In the genomic region with DNA sequence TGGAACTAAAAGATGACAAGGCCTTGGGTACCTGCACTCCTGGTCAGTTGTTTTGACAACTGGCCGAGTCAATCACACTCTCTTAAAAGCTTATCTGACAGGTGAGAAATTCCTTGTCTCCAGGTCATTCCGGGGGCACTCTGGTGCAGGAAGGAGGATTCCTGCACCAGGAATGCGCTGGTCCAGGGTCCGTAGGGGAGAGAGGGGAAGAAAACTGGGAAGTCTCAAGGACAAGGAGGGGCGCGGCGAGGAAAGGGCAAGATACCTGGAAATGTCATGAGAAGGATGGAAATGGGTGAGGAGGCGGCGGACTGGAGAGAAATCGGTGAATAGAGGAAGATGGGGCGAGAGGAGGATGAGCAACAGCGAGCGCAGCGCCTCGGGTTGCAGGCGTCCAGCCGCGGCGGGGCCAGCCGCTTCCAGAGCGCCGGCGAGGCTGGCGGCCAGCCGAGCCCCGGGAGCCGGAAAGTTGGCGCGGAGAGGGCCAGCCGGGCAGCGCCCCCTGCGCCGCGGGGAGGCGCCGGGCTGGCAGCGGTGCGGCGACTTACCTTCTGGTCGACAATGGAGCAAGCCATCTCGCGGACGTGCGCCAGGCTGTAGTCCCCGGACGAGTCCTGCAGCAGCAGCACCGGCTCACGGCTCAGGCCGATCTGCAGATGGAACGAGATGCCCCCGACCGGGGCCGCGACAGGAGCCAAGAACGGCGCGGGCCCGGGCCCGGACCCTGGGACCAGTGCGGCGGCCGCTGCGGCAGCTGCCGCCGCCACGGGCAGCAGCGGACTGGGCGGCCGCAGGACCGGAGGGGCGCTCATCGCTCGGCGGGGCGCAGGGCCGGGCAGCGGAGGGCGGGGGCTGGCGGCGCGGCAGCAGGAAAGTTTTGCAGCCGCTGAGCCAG, we compare ENCODE assay signal across 1 cellular context.
A peak's percentile ranks its signal among the peaks of the same experiment; 100 is the strongest.
TF ChIP-seq lines count a peak whose summit lies in the region.

No MANE protein-coding gene starts in this region.

TF ChIP-seq in HEK293, 187 proteins besides CTCF, POLR2A, EP300 and RAD21 (continued from another document and continues in another):
- TF ChIP-seq, protein P1, sequence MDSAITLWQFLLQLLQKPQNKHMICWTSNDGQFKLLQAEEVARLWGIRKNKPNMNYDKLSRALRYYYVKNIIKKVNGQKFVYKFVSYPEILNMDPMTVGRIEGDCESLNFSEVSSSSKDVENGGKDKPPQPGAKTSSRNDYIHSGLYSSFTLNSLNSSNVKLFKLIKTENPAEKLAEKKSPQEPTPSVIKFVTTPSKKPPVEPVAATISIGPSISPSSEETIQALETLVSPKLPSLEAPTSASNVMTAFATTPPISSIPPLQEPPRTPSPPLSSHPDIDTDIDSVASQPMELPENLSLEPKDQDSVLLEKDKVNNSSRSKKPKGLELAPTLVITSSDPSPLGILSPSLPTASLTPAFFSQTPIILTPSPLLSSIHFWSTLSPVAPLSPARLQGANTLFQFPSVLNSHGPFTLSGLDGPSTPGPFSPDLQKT (IDR thresholded peaks at IDR 0.05; ENCODE audit: borderline replicate concordance, low read depth, low read length), result no peak
- TF ChIP-seq ZNF211 (tag by site-specific recombination; IDR thresholded peaks at IDR 0.05; ENCODE audit: low read depth), result no peak
- no peak for TF ChIP-seq ZNF596 (tag by site-specific recombination; IDR thresholded peaks at IDR 0.05)
- no peak for TF ChIP-seq KLF1 (tag by site-specific recombination; IDR thresholded peaks at IDR 0.05)
- TF ChIP-seq ZNF626 (tag by site-specific recombination; IDR thresholded peaks at IDR 0.05), result no peak
- no peak for TF ChIP-seq ZNF24 (tag by site-specific recombination; IDR thresholded peaks at IDR 0.05)
- TF ChIP-seq ZNF610 (tag by site-specific recombination; IDR thresholded peaks at IDR 0.05; ENCODE audit: borderline replicate concordance), result no peak
- no peak for TF ChIP-seq ZNF521 (tag by site-specific recombination; IDR thresholded peaks at IDR 0.05)
- TF ChIP-seq GLIS1 (tag by site-specific recombination; IDR thresholded peaks at IDR 0.05), result peak; percentile 18; the same call in 1 of the 2 replicates
- TF ChIP-seq ZNF791 (tag by site-specific recombination; IDR thresholded peaks at IDR 0.05), result no peak
- TF ChIP-seq, protein P2, sequence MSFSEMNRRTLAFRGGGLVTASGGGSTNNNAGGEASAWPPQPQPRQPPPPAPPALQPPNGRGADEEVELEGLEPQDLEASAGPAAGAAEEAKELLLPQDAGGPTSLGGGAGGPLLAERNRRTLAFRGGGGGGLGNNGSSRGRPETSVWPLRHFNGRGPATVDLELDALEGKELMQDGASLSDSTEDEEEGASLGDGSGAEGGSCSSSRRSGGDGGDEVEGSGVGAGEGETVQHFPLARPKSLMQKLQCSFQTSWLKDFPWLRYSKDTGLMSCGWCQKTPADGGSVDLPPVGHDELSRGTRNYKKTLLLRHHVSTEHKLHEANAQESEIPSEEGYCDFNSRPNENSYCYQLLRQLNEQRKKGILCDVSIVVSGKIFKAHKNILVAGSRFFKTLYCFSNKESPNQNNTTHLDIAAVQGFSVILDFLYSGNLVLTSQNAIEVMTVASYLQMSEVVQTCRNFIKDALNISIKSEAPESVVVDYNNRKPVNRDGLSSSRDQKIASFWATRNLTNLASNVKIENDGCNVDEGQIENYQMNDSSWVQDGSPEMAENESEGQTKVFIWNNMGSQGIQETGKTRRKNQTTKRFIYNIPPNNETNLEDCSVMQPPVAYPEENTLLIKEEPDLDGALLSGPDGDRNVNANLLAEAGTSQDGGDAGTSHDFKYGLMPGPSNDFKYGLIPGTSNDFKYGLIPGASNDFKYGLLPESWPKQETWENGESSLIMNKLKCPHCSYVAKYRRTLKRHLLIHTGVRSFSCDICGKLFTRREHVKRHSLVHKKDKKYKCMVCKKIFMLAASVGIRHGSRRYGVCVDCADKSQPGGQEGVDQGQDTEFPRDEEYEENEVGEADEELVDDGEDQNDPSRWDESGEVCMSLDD (tag by site-specific recombination; IDR thresholded peaks at IDR 0.05), result no peak
- TF ChIP-seq ZNF350 (tag by site-specific recombination; IDR thresholded peaks at IDR 0.05), result no peak
- TF ChIP-seq, protein P3, sequence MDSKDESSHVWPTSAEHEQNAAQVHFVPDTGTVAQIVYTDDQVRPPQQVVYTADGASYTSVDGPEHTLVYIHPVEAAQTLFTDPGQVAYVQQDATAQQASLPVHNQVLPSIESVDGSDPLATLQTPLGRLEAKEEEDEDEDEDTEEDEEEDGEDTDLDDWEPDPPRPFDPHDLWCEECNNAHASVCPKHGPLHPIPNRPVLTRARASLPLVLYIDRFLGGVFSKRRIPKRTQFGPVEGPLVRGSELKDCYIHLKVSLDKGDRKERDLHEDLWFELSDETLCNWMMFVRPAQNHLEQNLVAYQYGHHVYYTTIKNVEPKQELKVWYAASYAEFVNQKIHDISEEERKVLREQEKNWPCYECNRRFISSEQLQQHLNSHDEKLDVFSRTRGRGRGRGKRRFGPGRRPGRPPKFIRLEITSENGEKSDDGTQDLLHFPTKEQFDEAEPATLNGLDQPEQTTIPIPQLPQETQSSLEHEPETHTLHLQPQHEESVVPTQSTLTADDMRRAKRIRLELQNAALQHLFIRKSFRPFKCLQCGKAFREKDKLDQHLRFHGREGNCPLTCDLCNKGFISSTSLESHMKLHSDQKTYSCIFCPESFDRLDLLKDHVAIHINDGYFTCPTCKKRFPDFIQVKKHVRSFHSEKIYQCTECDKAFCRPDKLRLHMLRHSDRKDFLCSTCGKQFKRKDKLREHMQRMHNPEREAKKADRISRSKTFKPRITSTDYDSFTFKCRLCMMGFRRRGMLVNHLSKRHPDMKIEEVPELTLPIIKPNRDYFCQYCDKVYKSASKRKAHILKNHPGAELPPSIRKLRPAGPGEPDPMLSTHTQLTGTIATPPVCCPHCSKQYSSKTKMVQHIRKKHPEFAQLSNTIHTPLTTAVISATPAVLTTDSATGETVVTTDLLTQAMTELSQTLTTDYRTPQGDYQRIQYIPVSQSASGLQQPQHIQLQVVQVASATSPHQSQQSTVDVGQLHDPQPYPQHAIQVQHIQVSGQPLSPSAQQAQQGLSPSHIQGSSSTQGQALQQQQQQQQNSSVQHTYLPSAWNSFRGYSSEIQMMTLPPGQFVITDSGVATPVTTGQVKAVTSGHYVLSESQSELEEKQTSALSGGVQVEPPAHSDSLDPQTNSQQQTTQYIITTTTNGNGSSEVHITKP (tag by site-specific recombination; IDR thresholded peaks at IDR 0.05), result peak; percentile 54; the same call in 1 of the 2 replicates
- no peak for TF ChIP-seq ZNF311 (tag by site-specific recombination; IDR thresholded peaks at IDR 0.05; ENCODE audit: borderline replicate concordance)
- TF ChIP-seq KLF9 (tag by site-specific recombination; IDR thresholded peaks at IDR 0.05; ENCODE audit: low read depth), result no peak
- TF ChIP-seq, protein P4, sequence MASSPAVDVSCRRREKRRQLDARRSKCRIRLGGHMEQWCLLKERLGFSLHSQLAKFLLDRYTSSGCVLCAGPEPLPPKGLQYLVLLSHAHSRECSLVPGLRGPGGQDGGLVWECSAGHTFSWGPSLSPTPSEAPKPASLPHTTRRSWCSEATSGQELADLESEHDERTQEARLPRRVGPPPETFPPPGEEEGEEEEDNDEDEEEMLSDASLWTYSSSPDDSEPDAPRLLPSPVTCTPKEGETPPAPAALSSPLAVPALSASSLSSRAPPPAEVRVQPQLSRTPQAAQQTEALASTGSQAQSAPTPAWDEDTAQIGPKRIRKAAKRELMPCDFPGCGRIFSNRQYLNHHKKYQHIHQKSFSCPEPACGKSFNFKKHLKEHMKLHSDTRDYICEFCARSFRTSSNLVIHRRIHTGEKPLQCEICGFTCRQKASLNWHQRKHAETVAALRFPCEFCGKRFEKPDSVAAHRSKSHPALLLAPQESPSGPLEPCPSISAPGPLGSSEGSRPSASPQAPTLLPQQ (tag by site-specific recombination; IDR thresholded peaks at IDR 0.05), result 0 out of 2 replicates have a peak, but pooled peaks have one; percentile 17
- no peak for TF ChIP-seq KLF8 (tag by site-specific recombination; IDR thresholded peaks at IDR 0.05)
- TF ChIP-seq REPIN1 (tag by site-specific recombination; IDR thresholded peaks at IDR 0.05; ENCODE audit: low read depth), result no peak
- TF ChIP-seq, protein P5, sequence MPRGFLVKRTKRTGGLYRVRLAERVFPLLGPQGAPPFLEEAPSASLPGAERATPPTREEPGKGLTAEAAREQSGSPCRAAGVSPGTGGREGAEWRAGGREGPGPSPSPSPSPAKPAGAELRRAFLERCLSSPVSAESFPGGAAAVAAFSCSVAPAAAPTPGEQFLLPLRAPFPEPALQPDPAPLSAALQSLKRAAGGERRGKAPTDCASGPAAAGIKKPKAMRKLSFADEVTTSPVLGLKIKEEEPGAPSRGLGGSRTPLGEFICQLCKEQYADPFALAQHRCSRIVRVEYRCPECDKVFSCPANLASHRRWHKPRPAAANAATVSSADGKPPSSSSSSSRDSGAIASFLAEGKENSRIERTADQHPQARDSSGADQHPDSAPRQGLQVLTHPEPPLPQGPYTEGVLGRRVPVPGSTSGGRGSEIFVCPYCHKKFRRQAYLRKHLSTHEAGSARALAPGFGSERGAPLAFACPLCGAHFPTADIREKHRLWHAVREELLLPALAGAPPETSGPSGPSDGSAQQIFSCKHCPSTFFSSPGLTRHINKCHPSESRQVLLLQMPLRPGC (tag by site-specific recombination; IDR thresholded peaks at IDR 0.05), result no peak
- TF ChIP-seq ZNF175 (tag by site-specific recombination; IDR thresholded peaks at IDR 0.05), result no peak
- no peak for TF ChIP-seq ZNF391 (tag by site-specific recombination; IDR thresholded peaks at IDR 0.05; ENCODE audit: borderline replicate concordance, low read depth)
- TF ChIP-seq, protein P6, sequence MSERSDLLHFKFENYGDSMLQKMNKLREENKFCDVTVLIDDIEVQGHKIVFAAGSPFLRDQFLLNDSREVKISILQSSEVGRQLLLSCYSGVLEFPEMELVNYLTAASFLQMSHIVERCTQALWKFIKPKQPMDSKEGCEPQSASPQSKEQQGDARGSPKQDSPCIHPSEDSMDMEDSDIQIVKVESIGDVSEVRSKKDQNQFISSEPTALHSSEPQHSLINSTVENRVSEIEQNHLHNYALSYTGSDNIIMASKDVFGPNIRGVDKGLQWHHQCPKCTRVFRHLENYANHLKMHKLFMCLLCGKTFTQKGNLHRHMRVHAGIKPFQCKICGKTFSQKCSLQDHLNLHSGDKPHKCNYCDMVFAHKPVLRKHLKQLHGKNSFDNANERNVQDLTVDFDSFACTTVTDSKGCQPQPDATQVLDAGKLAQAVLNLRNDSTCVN (tag by site-specific recombination; optimal IDR thresholded peaks at IDR 0.05), result peak; percentile 40
- no peak for TF ChIP-seq ZNF654 (tag by site-specific recombination; IDR thresholded peaks at IDR 0.05; ENCODE audit: low read depth)
- TF ChIP-seq ZNF571 (tag by site-specific recombination; IDR thresholded peaks at IDR 0.05), result no peak
- TF ChIP-seq ZNF112 (tag by site-specific recombination; IDR thresholded peaks at IDR 0.05), result no peak
- TF ChIP-seq ZNF404 (tag by site-specific recombination; IDR thresholded peaks at IDR 0.05), result no peak
- TF ChIP-seq, protein P7, sequence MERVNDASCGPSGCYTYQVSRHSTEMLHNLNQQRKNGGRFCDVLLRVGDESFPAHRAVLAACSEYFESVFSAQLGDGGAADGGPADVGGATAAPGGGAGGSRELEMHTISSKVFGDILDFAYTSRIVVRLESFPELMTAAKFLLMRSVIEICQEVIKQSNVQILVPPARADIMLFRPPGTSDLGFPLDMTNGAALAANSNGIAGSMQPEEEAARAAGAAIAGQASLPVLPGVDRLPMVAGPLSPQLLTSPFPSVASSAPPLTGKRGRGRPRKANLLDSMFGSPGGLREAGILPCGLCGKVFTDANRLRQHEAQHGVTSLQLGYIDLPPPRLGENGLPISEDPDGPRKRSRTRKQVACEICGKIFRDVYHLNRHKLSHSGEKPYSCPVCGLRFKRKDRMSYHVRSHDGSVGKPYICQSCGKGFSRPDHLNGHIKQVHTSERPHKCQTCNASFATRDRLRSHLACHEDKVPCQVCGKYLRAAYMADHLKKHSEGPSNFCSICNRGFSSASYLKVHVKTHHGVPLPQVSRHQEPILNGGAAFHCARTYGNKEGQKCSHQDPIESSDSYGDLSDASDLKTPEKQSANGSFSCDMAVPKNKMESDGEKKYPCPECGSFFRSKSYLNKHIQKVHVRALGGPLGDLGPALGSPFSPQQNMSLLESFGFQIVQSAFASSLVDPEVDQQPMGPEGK (tag by site-specific recombination; IDR thresholded peaks at IDR 0.05), result peak; percentile 11; the same call in 1 of the 2 replicates
- TF ChIP-seq ZNF48 (tag by site-specific recombination; IDR thresholded peaks at IDR 0.05), result no peak
- no peak for TF ChIP-seq BCL11B (tag by site-specific recombination; IDR thresholded peaks at IDR 0.05; ENCODE audit: low read depth)
- 0 out of 2 replicates have a peak, but pooled peaks have one; percentile 47 for TF ChIP-seq ZNF600 (tag by site-specific recombination; IDR thresholded peaks at IDR 0.05)
- no peak for TF ChIP-seq ZNF16 (tag by site-specific recombination; IDR thresholded peaks at IDR 0.05; ENCODE audit: low read depth)
- TF ChIP-seq, protein P8, sequence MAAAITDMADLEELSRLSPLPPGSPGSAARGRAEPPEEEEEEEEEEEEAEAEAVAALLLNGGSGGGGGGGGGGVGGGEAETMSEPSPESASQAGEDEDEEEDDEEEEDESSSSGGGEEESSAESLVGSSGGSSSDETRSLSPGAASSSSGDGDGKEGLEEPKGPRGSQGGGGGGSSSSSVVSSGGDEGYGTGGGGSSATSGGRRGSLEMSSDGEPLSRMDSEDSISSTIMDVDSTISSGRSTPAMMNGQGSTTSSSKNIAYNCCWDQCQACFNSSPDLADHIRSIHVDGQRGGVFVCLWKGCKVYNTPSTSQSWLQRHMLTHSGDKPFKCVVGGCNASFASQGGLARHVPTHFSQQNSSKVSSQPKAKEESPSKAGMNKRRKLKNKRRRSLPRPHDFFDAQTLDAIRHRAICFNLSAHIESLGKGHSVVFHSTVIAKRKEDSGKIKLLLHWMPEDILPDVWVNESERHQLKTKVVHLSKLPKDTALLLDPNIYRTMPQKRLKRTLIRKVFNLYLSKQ (tag by site-specific recombination; IDR thresholded peaks at IDR 0.05; ENCODE audit: borderline replicate concordance), result no peak
- TF ChIP-seq GLIS2 (tag by site-specific recombination; IDR thresholded peaks at IDR 0.05), result no peak
- TF ChIP-seq ZEB2 (tag by site-specific recombination; IDR thresholded peaks at IDR 0.05), result peak; percentile 56; the same call in 1 of the 2 replicates
- no peak for TF ChIP-seq ZNF133 (tag by site-specific recombination; IDR thresholded peaks at IDR 0.05)
- TF ChIP-seq ZNF302 (tag by site-specific recombination; IDR thresholded peaks at IDR 0.05; ENCODE audit: low read depth), result no peak
- no peak for TF ChIP-seq ZNF473 (tag by site-specific recombination; IDR thresholded peaks at IDR 0.05)
- TF ChIP-seq TCF7L2 (IDR thresholded peaks at IDR 0.05; ENCODE audit: borderline replicate concordance, low read depth, low read length), result no peak
- TF ChIP-seq SCRT2 (tag by site-specific recombination; IDR thresholded peaks at IDR 0.05), result no peak
- TF ChIP-seq ZNF501 (tag by site-specific recombination; IDR thresholded peaks at IDR 0.05), result no peak
- no peak for TF ChIP-seq SETDB1 (IDR thresholded peaks at IDR 0.05; ENCODE audit: insufficient read length, low read length)
- no peak for TF ChIP-seq ZNF843 (tag by site-specific recombination; IDR thresholded peaks at IDR 0.05)
- no peak for TF ChIP-seq ZNF629 (tag by site-specific recombination; IDR thresholded peaks at IDR 0.05)
- TF ChIP-seq BCL11A (tag by site-specific recombination; IDR thresholded peaks at IDR 0.05; ENCODE audit: low read depth), result no peak
- TF ChIP-seq RBAK (tag by site-specific recombination; IDR thresholded peaks at IDR 0.05), result no peak
- TF ChIP-seq ZNF10 (tag by site-specific recombination; IDR thresholded peaks at IDR 0.05), result no peak
- peak; percentile 65; the same call in 1 of the 2 replicates for TF ChIP-seq ZBTB20 (tag by site-specific recombination; IDR thresholded peaks at IDR 0.05)
- no peak for TF ChIP-seq ZNF514 (tag by site-specific recombination; IDR thresholded peaks at IDR 0.05)
- TF ChIP-seq ZNF561 (tag by site-specific recombination; IDR thresholded peaks at IDR 0.05; ENCODE audit: borderline replicate concordance), result 0 out of 2 replicates have a peak, but pooled peaks have one; percentile 26
